ENCODE assay signal across 1 cellular context in the genomic region with DNA sequence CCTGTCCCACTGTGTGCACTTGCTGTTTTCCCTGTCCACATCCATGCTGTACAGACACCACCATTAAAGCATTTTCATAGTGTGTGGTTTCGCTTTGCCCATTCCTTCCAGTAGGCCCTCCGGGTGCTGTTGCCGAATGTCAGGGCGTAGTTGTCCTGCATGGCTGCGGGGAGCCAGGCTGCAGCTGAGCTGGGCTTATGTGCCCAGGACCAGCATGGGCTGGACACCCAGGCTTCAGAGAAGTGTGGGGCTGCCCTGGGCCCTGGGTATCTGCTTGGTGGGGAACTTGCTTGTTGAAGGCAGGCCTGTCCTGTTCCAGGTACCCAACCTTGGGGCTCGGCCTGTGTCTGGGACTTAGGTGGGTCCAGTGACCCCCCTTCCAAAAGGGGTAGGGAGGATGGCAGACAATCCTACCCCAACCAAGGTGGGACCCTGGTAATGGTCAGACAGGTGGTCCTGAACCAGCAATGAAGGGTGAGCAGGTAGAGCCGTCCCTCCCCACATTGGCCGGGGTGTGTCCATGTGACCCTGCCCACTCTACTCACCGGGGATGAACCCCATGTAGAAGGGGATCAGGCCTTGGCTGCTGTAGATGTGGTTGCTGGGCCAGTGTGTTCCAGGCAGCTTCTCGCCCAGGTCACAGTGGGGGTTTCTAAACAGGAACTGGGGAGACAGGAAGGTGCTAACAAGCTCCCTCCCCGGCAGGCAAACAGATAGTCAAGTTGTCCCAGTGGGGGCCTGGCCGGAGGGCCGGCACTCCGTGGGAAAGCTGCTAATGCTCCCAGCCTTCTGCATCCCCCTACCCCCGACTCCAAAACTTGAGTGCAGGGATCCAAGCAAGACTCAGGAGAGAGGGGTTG.
TF ChIP-seq lines count a peak whose summit lies in the region.

No MANE protein-coding gene starts in this region.

TF ChIP-seq in K562, 482 proteins besides CTCF, POLR2A, EP300 and RAD21 (continued from another document and continues in another):
- TF ChIP-seq, protein P1, sequence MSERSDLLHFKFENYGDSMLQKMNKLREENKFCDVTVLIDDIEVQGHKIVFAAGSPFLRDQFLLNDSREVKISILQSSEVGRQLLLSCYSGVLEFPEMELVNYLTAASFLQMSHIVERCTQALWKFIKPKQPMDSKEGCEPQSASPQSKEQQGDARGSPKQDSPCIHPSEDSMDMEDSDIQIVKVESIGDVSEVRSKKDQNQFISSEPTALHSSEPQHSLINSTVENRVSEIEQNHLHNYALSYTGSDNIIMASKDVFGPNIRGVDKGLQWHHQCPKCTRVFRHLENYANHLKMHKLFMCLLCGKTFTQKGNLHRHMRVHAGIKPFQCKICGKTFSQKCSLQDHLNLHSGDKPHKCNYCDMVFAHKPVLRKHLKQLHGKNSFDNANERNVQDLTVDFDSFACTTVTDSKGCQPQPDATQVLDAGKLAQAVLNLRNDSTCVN (CRISPR knock-in tag; IDR thresholded peaks at IDR 0.05) = peak; percentile 89; the same call in 1 of the 2 replicates
- TF ChIP-seq, protein P2, sequence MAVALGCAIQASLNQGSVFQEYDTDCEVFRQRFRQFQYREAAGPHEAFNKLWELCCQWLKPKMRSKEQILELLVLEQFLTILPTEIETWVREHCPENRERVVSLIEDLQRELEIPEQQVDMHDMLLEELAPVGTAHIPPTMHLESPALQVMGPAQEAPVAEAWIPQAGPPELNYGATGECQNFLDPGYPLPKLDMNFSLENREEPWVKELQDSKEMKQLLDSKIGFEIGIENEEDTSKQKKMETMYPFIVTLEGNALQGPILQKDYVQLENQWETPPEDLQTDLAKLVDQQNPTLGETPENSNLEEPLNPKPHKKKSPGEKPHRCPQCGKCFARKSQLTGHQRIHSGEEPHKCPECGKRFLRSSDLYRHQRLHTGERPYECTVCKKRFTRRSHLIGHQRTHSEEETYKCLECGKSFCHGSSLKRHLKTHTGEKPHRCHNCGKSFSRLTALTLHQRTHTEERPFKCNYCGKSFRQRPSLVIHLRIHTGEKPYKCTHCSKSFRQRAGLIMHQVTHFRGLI (CRISPR knock-in tag; IDR thresholded peaks at IDR 0.05) = no peak
- TF ChIP-seq, protein P3, sequence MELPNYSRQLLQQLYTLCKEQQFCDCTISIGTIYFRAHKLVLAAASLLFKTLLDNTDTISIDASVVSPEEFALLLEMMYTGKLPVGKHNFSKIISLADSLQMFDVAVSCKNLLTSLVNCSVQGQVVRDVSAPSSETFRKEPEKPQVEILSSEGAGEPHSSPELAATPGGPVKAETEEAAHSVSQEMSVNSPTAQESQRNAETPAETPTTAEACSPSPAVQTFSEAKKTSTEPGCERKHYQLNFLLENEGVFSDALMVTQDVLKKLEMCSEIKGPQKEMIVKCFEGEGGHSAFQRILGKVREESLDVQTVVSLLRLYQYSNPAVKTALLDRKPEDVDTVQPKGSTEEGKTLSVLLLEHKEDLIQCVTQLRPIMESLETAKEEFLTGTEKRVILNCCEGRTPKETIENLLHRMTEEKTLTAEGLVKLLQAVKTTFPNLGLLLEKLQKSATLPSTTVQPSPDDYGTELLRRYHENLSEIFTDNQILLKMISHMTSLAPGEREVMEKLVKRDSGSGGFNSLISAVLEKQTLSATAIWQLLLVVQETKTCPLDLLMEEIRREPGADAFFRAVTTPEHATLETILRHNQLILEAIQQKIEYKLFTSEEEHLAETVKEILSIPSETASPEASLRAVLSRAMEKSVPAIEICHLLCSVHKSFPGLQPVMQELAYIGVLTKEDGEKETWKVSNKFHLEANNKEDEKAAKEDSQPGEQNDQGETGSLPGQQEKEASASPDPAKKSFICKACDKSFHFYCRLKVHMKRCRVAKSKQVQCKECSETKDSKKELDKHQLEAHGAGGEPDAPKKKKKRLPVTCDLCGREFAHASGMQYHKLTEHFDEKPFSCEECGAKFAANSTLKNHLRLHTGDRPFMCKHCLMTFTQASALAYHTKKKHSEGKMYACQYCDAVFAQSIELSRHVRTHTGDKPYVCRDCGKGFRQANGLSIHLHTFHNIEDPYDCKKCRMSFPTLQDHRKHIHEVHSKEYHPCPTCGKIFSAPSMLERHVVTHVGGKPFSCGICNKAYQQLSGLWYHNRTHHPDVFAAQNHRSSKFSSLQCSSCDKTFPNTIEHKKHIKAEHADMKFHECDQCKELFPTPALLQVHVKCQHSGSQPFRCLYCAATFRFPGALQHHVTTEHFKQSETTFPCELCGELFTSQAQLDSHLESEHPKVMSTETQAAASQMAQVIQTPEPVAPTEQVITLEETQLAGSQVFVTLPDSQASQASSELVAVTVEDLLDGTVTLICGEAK (IDR thresholded peaks at IDR 0.05) = no peak
- TF ChIP-seq, protein P3 (CRISPR knock-in tag; IDR thresholded peaks at IDR 0.05) = 0 out of 2 replicates have a peak, but pooled peaks have one; percentile 13
- TF ChIP-seq LCOR (CRISPR knock-in tag; IDR thresholded peaks at IDR 0.05) (peak; percentile 52; the same call in 1 of the 2 replicates), KHSRP (IDR thresholded peaks at IDR 0.05) (no peak), MBD2 (IDR thresholded peaks at IDR 0.05; ENCODE audit: borderline replicate concordance, low read depth) (peak; percentile 61; the same call in 1 of the 2 replicates), TARDBP (IDR thresholded peaks at IDR 0.05) (no peak), ZBED1 (IDR thresholded peaks at IDR 0.05) (0 out of 2 replicates have a peak, but pooled peaks have one; percentile 13), KDM5B (IDR thresholded peaks at IDR 0.05; ENCODE audit: insufficient replicate concordance, low read depth, low read length) (peak; percentile 75), ZNF445 (CRISPR knock-in tag; IDR thresholded peaks at IDR 0.05; ENCODE audit: low read depth) (0 out of 2 replicates have a peak, but pooled peaks have one; percentile 68), ZNF561 (CRISPR knock-in tag; conservative IDR thresholded peaks at IDR 0.05) (0 out of 2 replicates have a peak, but pooled peaks have one; percentile 10), ZKSCAN1 (IDR thresholded peaks at IDR 0.05; ENCODE audit: low read depth, low read length) (peak; percentile 37; the same call in 1 of the 2 replicates), U2AF2 (optimal IDR thresholded peaks at IDR 0.05; ENCODE audit: low read depth, low read length) (no peak), MTA3 (IDR thresholded peaks at IDR 0.05; ENCODE audit: borderline replicate concordance) (peak; percentile 87; the same call in 1 of the 2 replicates), BHLHE40 (IDR thresholded peaks at IDR 0.05; ENCODE audit: low read length) (no peak), CBX1 (IDR thresholded peaks at IDR 0.05; ENCODE audit: low read depth) (peak; percentile 58; the same call in 1 of the 2 replicates)
- TF ChIP-seq, protein P4, sequence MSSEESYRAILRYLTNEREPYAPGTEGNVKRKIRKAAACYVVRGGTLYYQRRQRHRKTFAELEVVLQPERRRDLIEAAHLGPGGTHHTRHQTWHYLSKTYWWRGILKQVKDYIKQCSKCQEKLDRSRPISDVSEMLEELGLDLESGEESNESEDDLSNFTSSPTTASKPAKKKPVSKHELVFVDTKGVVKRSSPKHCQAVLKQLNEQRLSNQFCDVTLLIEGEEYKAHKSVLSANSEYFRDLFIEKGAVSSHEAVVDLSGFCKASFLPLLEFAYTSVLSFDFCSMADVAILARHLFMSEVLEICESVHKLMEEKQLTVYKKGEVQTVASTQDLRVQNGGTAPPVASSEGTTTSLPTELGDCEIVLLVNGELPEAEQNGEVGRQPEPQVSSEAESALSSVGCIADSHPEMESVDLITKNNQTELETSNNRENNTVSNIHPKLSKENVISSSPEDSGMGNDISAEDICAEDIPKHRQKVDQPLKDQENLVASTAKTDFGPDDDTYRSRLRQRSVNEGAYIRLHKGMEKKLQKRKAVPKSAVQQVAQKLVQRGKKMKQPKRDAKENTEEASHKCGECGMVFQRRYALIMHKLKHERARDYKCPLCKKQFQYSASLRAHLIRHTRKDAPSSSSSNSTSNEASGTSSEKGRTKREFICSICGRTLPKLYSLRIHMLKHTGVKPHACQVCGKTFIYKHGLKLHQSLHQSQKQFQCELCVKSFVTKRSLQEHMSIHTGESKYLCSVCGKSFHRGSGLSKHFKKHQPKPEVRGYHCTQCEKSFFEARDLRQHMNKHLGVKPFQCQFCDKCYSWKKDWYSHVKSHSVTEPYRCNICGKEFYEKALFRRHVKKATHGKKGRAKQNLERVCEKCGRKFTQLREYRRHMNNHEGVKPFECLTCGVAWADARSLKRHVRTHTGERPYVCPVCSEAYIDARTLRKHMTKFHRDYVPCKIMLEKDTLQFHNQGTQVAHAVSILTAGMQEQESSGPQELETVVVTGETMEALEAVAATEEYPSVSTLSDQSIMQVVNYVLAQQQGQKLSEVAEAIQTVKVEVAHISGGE (CRISPR knock-in tag; IDR thresholded peaks at IDR 0.05) = peak in 1 of 3 experiments; percentile 34; a peak in 2 of 6 replicates
- TF ChIP-seq, protein P5, sequence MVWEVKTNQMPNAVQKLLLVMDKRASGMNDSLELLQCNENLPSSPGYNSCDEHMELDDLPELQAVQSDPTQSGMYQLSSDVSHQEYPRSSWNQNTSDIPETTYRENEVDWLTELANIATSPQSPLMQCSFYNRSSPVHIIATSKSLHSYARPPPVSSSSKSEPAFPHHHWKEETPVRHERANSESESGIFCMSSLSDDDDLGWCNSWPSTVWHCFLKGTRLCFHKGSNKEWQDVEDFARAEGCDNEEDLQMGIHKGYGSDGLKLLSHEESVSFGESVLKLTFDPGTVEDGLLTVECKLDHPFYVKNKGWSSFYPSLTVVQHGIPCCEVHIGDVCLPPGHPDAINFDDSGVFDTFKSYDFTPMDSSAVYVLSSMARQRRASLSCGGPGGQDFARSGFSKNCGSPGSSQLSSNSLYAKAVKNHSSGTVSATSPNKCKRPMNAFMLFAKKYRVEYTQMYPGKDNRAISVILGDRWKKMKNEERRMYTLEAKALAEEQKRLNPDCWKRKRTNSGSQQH (CRISPR knock-in tag; IDR thresholded peaks at IDR 0.05) = peak; percentile 78
- TF ChIP-seq, protein P6, sequence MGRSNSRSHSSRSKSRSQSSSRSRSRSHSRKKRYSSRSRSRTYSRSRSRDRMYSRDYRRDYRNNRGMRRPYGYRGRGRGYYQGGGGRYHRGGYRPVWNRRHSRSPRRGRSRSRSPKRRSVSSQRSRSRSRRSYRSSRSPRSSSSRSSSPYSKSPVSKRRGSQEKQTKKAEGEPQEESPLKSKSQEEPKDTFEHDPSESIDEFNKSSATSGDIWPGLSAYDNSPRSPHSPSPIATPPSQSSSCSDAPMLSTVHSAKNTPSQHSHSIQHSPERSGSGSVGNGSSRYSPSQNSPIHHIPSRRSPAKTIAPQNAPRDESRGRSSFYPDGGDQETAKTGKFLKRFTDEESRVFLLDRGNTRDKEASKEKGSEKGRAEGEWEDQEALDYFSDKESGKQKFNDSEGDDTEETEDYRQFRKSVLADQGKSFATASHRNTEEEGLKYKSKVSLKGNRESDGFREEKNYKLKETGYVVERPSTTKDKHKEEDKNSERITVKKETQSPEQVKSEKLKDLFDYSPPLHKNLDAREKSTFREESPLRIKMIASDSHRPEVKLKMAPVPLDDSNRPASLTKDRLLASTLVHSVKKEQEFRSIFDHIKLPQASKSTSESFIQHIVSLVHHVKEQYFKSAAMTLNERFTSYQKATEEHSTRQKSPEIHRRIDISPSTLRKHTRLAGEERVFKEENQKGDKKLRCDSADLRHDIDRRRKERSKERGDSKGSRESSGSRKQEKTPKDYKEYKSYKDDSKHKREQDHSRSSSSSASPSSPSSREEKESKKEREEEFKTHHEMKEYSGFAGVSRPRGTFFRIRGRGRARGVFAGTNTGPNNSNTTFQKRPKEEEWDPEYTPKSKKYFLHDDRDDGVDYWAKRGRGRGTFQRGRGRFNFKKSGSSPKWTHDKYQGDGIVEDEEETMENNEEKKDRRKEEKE (IDR thresholded peaks at IDR 0.05; ENCODE audit: borderline replicate concordance in 1 of 2, control insufficient read depth in 1 of 2, low read depth in 2 of 2, low read length in 1 of 2) = 0 out of 4 replicates have a peak, but pooled peaks of 1 of the 2 experiments have one; percentile 13
- TF ChIP-seq, protein P7, sequence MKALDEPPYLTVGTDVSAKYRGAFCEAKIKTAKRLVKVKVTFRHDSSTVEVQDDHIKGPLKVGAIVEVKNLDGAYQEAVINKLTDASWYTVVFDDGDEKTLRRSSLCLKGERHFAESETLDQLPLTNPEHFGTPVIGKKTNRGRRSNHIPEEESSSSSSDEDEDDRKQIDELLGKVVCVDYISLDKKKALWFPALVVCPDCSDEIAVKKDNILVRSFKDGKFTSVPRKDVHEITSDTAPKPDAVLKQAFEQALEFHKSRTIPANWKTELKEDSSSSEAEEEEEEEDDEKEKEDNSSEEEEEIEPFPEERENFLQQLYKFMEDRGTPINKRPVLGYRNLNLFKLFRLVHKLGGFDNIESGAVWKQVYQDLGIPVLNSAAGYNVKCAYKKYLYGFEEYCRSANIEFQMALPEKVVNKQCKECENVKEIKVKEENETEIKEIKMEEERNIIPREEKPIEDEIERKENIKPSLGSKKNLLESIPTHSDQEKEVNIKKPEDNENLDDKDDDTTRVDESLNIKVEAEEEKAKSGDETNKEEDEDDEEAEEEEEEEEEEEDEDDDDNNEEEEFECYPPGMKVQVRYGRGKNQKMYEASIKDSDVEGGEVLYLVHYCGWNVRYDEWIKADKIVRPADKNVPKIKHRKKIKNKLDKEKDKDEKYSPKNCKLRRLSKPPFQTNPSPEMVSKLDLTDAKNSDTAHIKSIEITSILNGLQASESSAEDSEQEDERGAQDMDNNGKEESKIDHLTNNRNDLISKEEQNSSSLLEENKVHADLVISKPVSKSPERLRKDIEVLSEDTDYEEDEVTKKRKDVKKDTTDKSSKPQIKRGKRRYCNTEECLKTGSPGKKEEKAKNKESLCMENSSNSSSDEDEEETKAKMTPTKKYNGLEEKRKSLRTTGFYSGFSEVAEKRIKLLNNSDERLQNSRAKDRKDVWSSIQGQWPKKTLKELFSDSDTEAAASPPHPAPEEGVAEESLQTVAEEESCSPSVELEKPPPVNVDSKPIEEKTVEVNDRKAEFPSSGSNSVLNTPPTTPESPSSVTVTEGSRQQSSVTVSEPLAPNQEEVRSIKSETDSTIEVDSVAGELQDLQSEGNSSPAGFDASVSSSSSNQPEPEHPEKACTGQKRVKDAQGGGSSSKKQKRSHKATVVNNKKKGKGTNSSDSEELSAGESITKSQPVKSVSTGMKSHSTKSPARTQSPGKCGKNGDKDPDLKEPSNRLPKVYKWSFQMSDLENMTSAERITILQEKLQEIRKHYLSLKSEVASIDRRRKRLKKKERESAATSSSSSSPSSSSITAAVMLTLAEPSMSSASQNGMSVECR (CRISPR knock-in tag; IDR thresholded peaks at IDR 0.05) = peak; percentile 42; the same call in 1 of the 2 replicates
